ENCODE assay signal across 10 cellular contexts in genomic region chr21:45320261-45320990, GRCh38. TPM values are rescaled to one million over a fixed set of nuclear protein-coding genes. Genes with fewer than 3 reads are reported as not detected.
DNase-seq lines count a peak whose midpoint lies in the region; ATAC-seq and TF ChIP-seq lines count a peak whose summit lies in the region.
"Had no signal": no experiment of that assay in that cellular context is flagged by ENCODE, and none has a peak within 500 bp of the region (broad histone marks: within the 10 kb centered on the region; RNA-seq: fewer than 3 reads in every experiment).

No MANE protein-coding gene starts in this region.

- peak overlapping the region in 6 of 11 experiments; percentile 9 to 80 (median 72); a peak in 9 of 22 replicates for H3K27ac ChIP-seq in BLaER1 treated with 17β-estradiol and CSF1 and Interleukin-3, amounts not matched to agents 10 nM and 100 nM
- H3K27ac ChIP-seq in gastroesophageal sphincter (peak overlapping the region; percentile 32 to 91 (median 82)), psoas muscle (peak overlapping the region; percentile 84)
- H3K27ac ChIP-seq: epithelial cell of prostate had no signal

- peaks cover 0 to 40% (median 7%) of the 10 kb centered on the region in 11 experiments; a peak in 11 of 22 replicates for H4K20me1 ChIP-seq in BLaER1 treated with 17β-estradiol and CSF1 and Interleukin-3, amounts not matched to agents 10 nM and 100 nM

- no peaks in the 10 kb centered on the region for H3K36me3 ChIP-seq in BLaER1 treated with 17β-estradiol and CSF1 and Interleukin-3, amounts not matched to agents 10 nM and 100 nM
- H3K36me3 ChIP-seq in gastroesophageal sphincter (no peaks in the 10 kb centered on the region), psoas muscle (ENCODE audit: insufficient read depth in 1 of 2, low read depth in 1 of 2) (no peaks in the 10 kb centered on the region)

- peaks cover 51 to 86% (median 75%) of the 10 kb centered on the region in 10 experiments for H3K4me1 ChIP-seq in BLaER1 treated with 17β-estradiol and CSF1 and Interleukin-3, amounts not matched to agents 10 nM and 100 nM
- H3K4me1 ChIP-seq in gastroesophageal sphincter (peaks cover 0 to 90% (median 55%) of the 10 kb centered on the region in 3 donors), psoas muscle (peaks cover 12% of the 10 kb centered on the region)

- H3K9me3 ChIP-seq in BLaER1 treated with 17β-estradiol and CSF1 and Interleukin-3, amounts not matched to agents 10 nM and 100 nM (replicated peaks in 1 of 11) = no peaks in the 10 kb centered on the region
- H3K9me3 ChIP-seq in gastroesophageal sphincter = no peaks in the 10 kb centered on the region
- no peaks in the 10 kb centered on the region for H3K9me3 ChIP-seq in psoas muscle

- H3K4me2 ChIP-seq in BLaER1 treated with 17β-estradiol and CSF1 and Interleukin-3, amounts not matched to agents 10 nM and 100 nM = peak overlapping the region; percentile 73 to 99 (median 94)

- peak overlapping the region in 6 of 10 experiments; percentile 4 to 45 (median 20); a peak in 7 of 20 replicates for H3K4me3 ChIP-seq in BLaER1 treated with 17β-estradiol and CSF1 and Interleukin-3, amounts not matched to agents 10 nM and 100 nM
- no peak overlapping the region for H3K4me3 ChIP-seq in gastroesophageal sphincter
- no peak overlapping the region for H3K4me3 ChIP-seq in psoas muscle

- intact Hi-C loops in psoas muscle (cut with DNase I) = no loop called here

- TF ChIP-seq CTCF in gastroesophageal sphincter (IDR thresholded peaks at IDR 0.05) (no peak), psoas muscle (IDR thresholded peaks at IDR 0.05) (no peak)

- H3K27me3 ChIP-seq in BLaER1 treated with 17β-estradiol and CSF1 and Interleukin-3, amounts not matched to agents 10 nM and 100 nM = peaks cover 0 to 60% (median 6%) of the 10 kb centered on the region in 11 experiments; a peak in 10 of 22 replicates
- H3K27me3 ChIP-seq in gastroesophageal sphincter (no peaks in the 10 kb centered on the region), psoas muscle (ENCODE audit: insufficient read depth in 3 of 3, low read length in 2 of 3) (peaks cover 0 to 36% (median 5%) of the 10 kb centered on the region in 3 donors)

- DNase-seq in NCI-H69 (lab: John Stamatoyannopoulos, UW) (peak; percentile 69), psoas muscle (peak; percentile 12 to 55), NCI-H2227 (lab: John Stamatoyannopoulos, UW; ENCODE audit: unreplicated experiment) (no peak)
- DNase-seq in stimulated activated CD4-positive, alpha-beta T cell treated with anti-CD3 and anti-CD28 coated beads, Interleukin-2, amount 100 ng/mL, for 24 hours = no peak
- DNase-seq: NCI-H510A treated with DMSO at 0.1 percent for 48 hours had no signal

- no peak for TF ChIP-seq POLR2A in gastroesophageal sphincter (IDR thresholded peaks at IDR 0.05)

- ATAC-seq in gastroesophageal sphincter (no peak), psoas muscle (no peak), HG03159 (IDR thresholded peaks at IDR 0.05; ENCODE audit: unreplicated experiment) (no peak), esophagus mucosa (no peak)

- TF ChIP-seq EP300 in gastroesophageal sphincter (IDR thresholded peaks at IDR 0.05) = no peak

- WGBS in gastroesophageal sphincter (ENCODE audit: low coverage in 1 of 2), 2 donors = 80% methylated on average over 1 of the region's 22 CpGs; no CpG with 5 or more reads in 1 of the 2 donors
- 29 to 44% (median 35%) methylated on average over 20 to 22 of the region's 22 CpGs for WGBS in psoas muscle, 3 donors

- H3K9ac ChIP-seq in BLaER1 treated with 17β-estradiol and CSF1 and Interleukin-3, amounts not matched to agents 10 nM and 100 nM = peak overlapping the region in 9 of 11 experiments; percentile 0 to 75 (median 33); a peak in 11 of 22 replicates

RNA-seq across cellular contexts. Expression of gene POFUT2, which starts 32.7 kb away (rescaled TPM):
- total RNA-seq in gastroesophageal sphincter (10 to 100 TPM; 17.6 to 31.1 (median 24.2) TPM), psoas muscle (10 to 100 TPM in 2 of 4 donors, 1 to 10 TPM in 2; 5.6 to 13.9 (median 9.4) TPM), esophagus mucosa (6.2 TPM)
- polyA plus RNA-seq in psoas muscle = 10 to 100 TPM in 2 of 3 donors, 1 to 10 TPM in 1; 8.3 to 13.1 (median 10.8) TPM

Comparison
In these comparisons a context has a peak if more than half of its experiments do, and no peak if none do; other contexts are left out.
1. H3K4me3 ChIP-seq: peak in BLaER1 treated with 17β-estradiol and CSF1 and Interleukin-3, amounts not matched to agents 10 nM and 100 nM (6 of 10); none in gastroesophageal sphincter (0 of 2) and psoas muscle (single experiment).
2. DNase-seq: peak in NCI-H69 (single experiment) and psoas muscle (2 of 2); none in NCI-H2227 (single experiment) and stimulated activated CD4-positive, alpha-beta T cell treated with anti-CD3 and anti-CD28 coated beads, Interleukin-2, amount 100 ng/mL, for 24 hours (0 of 2).
3. Peak in every context shown above with its lines, with median percentiles within 50 percentile points of each other: H3K27ac ChIP-seq.